In the genomic region with DNA sequence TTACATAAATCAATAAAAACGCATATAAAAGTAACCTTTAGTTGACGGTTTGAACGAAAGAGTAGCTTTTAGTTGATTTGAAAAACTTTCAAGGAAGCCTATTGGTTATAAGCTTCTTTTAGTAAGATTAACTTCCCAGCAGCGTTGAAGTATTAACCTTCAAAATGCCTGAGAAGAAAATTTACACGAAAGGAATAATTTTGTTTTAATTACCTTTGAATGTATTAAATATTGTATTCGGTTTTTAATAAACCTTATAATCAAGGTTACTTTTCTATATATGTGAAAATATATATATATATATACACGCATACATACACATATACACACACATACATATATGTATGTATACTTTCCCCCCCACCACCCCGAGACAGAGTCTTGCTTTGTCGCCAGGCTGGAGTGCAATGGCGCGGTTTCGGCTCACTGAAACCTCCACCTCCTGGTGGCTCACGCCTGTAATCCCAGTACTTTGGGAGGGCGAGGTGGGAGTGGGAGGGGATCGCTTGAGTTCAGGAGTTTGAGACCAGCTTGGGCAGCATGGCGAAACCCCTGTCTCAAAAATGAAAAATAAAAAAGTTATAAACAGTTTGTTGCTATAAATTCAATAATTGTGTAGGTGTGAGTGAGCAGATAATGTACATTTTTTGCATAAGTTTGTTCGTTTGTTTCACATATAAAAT, we compare ENCODE assay signal across 8 cellular contexts.
DNase-seq lines count a peak whose midpoint lies in the region; ATAC-seq lines count a peak whose summit lies in the region.

No MANE protein-coding gene starts in this region.

- DNase-seq in NCI-H446 treated with DMSO at 0.1 percent for 48 hours (lab: John Stamatoyannopoulos, UW): peak; percentile 62
- DNase-seq in activated CD4-positive, alpha-beta T cell treated with anti-CD3 and anti-CD28 coated beads for 4 hours: peak; percentile 60 to 63
- DNase-seq in ecto neural progenitor cell (ENCODE audit: low spot score): peak; percentile 82
- peak in 1 of 2 donors; percentile 31 for DNase-seq in memory B cell (ENCODE audit: low spot score in 2 of 2)
- DNase-seq in stimulated activated CD8-positive, alpha-beta memory T cell treated with anti-CD3 and anti-CD28 coated beads, Interleukin-12 subunit alpha, Interleukin-12 subunit beta, amount 100 ng/mL, for 1 hour (ENCODE audit: low read depth): peak; percentile 26
- DNase-seq in cortex of kidney (lab: John Stamatoyannopoulos, UW): no peak

- H3K27ac Mint-ChIP-seq in memory B cell: peak overlapping the region; percentile 96

- H3K4me3 Mint-ChIP-seq in memory B cell: peak overlapping the region; percentile 91

- no peaks in the 10 kb centered on the region for H3K36me3 Mint-ChIP-seq in memory B cell

- H3K9me3 Mint-ChIP-seq in memory B cell: no peaks in the 10 kb centered on the region

- no peaks in the 10 kb centered on the region for H3K27me3 Mint-ChIP-seq in memory B cell

- peaks cover 7% of the 10 kb centered on the region for H3K4me1 Mint-ChIP-seq in memory B cell

- ATAC-seq in GM18861 (IDR thresholded peaks at IDR 0.05; ENCODE audit: unreplicated experiment) (peak; percentile 28), HG03196 (IDR thresholded peaks at IDR 0.05; ENCODE audit: unreplicated experiment) (peak; percentile 51), memory B cell (ENCODE audit: low read depth) (peak; percentile 37)
